37 cellular contexts compared by ENCODE assay signal in the genomic region with DNA sequence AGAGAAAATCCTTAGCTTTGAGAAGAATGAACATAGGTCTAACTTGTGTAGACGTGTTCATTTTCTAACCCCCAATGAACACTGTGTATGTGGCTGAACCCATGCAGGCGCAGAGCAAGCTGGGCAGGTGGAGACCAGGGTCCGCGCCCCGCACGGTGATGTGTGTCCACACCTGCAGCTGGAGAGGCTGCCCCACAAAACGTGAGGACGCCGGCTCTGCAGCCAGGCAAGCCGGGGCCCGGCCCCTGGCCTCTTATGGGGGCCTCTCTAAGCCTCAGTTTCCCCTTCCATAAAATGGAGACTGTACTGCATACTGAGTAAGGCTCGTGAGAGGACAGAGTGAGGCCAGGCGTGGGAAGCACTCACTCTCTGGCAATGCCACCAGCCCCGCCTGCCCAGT.
"Had no signal": no experiment of that assay in that cellular context is flagged by ENCODE, and none has a peak within 500 bp of the region (broad histone marks: within the 10 kb centered on the region; RNA-seq: fewer than 3 reads in every experiment).

No MANE protein-coding gene starts in this region.

- DNase-seq: activated CD4-positive, alpha-beta memory T cell treated with anti-CD3 and anti-CD28 coated beads, Interleukin-2, amount 10 ng/mL, durations not matched to agents 7 days and 5 days; activated CD4-positive, alpha-beta T cell treated with anti-CD3 and anti-CD28 coated beads for 1 hour; activated CD4-positive, alpha-beta T cell treated with anti-CD3 and anti-CD28 coated beads for 36 hours; activated CD4-positive, alpha-beta T cell treated with anti-CD3 and anti-CD28 coated beads for 48 hours; activated CD4-positive, alpha-beta T cell treated with anti-CD3 and anti-CD28 coated beads, Interleukin-2, amount 10 ng/mL, durations not matched to agents 7 days and 5 days; activated CD4-positive, alpha-beta T cell treated with anti-CD3 and anti-CD28 coated beads, Interleukin-2, amount 50 U/mL, for 48 hours; activated CD4-positive, CD25-positive, alpha-beta regulatory T cell; activated CD8-positive, alpha-beta memory T cell treated with anti-CD3 and anti-CD28 coated beads for 24 hours; activated CD8-positive, alpha-beta memory T cell treated with anti-CD3 and anti-CD28 coated beads, Interleukin-2, amount 10 ng/mL, durations not matched to agents 7 days and 5 days; activated CD8-positive, alpha-beta memory T cell treated with anti-CD3 and anti-CD28 coated beads, Interleukin-2, amount 50 U/mL, for 48 hours; activated CD8-positive, alpha-beta T cell treated with anti-CD3 and anti-CD28 coated beads, Interleukin-2, amount 10 ng/mL, durations not matched to agents 7 days and 5 days; activated effector memory CD4-positive, alpha-beta T cell treated with Interleukin-2 at 50 U/mL for 16 hours; activated gamma-delta T cell; activated naive CD4-positive, alpha-beta T cell treated with anti-CD3 and anti-CD28 coated beads, Interleukin-2, amount 10 ng/mL, durations not matched to agents 7 days and 5 days; activated naive CD4-positive, alpha-beta T cell treated with Interleukin-2 at 50 U/mL for 16 hours; activated naive CD8-positive, alpha-beta T cell treated with anti-CD3 and anti-CD28 coated beads, Interleukin-2, amount 10 ng/mL, durations not matched to agents 7 days and 5 days; activated naive CD8-positive, alpha-beta T cell treated with anti-CD3 and anti-CD28 coated beads, Interleukin-2, amount 50 U/mL, for 24 hours; activated T-cell treated with anti-CD3 and anti-CD28 coated beads, Interleukin-2, amount 50 U/mL, for 24 hours; activated T-cell treated with anti-CD3 and anti-CD28 coated beads, Interleukin-2, amount 50 U/mL, for 48 hours; amniotic stem cell; caudate nucleus; cerebellar nuclear complex; T-helper 1 cell; T-helper 2 cell; T-helper 9 cell had no signal

- ATAC-seq: activated CD4-positive, alpha-beta T cell treated with anti-CD3 and anti-CD28 coated beads for 36 hours; activated CD4-positive, CD25-positive, alpha-beta regulatory T cell treated with anti-CD3 and anti-CD28 coated beads, Interleukin-2, amount 50 U/mL, for 24 hours; activated CD8-positive, alpha-beta memory T cell treated with anti-CD3 and anti-CD28 coated beads, Interleukin-2, amount 10 ng/mL, durations not matched to agents 7 days and 5 days; activated CD8-positive, alpha-beta T cell treated with anti-CD3 and anti-CD28 coated beads, Interleukin-2, amount 10 ng/mL, durations not matched to agents 7 days and 5 days; activated naive CD8-positive, alpha-beta T cell treated with anti-CD3 and anti-CD28 coated beads, Interleukin-2, amount 50 U/mL, for 24 hours; WTC11 had no signal

- H3K4me3 ChIP-seq: ascending aorta, cardiac muscle cell had no signal

- H3K4me1 ChIP-seq: ascending aorta had no signal

- H3K9me3 ChIP-seq: ascending aorta had no signal

- H3K27ac ChIP-seq: ascending aorta, cardiac muscle cell, VCaP had no signal

- H3K27me3 Mint-ChIP-seq: activated CD4-positive, alpha-beta memory T cell treated with anti-CD3 and anti-CD28 coated beads, Interleukin-2, amount 10 ng/mL, durations not matched to agents 7 days and 5 days; activated CD4-positive, alpha-beta T cell treated with anti-CD3 and anti-CD28 coated beads for 36 hours; activated CD4-positive, alpha-beta T cell treated with anti-CD3 and anti-CD28 coated beads, Interleukin-2, amount 10 ng/mL, durations not matched to agents 7 days and 5 days; activated CD8-positive, alpha-beta memory T cell treated with anti-CD3 and anti-CD28 coated beads, Interleukin-2, amount 10 ng/mL, durations not matched to agents 7 days and 5 days; activated naive CD4-positive, alpha-beta T cell treated with anti-CD3 and anti-CD28 coated beads, Interleukin-2, amount 10 ng/mL, durations not matched to agents 7 days and 5 days; activated naive CD4-positive, alpha-beta T cell treated with anti-CD3 and anti-CD28 coated beads, Interleukin-2, amount 50 U/mL, for 24 hours; activated naive CD8-positive, alpha-beta T cell; activated naive CD8-positive, alpha-beta T cell treated with anti-CD3 and anti-CD28 coated beads, Interleukin-2, amount 10 ng/mL, durations not matched to agents 7 days and 5 days; activated naive CD8-positive, alpha-beta T cell treated with anti-CD3 and anti-CD28 coated beads, Interleukin-2, amount 50 U/mL, for 24 hours; activated T-cell treated with anti-CD3 and anti-CD28 coated beads, Interleukin-2, amount 50 U/mL, for 24 hours; central memory CD8-positive, alpha-beta T cell had no signal

- H3K4me3 Mint-ChIP-seq: activated CD4-positive, alpha-beta memory T cell treated with anti-CD3 and anti-CD28 coated beads, Interleukin-2, amount 10 ng/mL, durations not matched to agents 7 days and 5 days; activated CD4-positive, alpha-beta T cell treated with anti-CD3 and anti-CD28 coated beads for 36 hours; activated CD4-positive, alpha-beta T cell treated with anti-CD3 and anti-CD28 coated beads, Interleukin-2, amount 10 ng/mL, durations not matched to agents 7 days and 5 days; activated CD8-positive, alpha-beta memory T cell treated with anti-CD3 and anti-CD28 coated beads, Interleukin-2, amount 10 ng/mL, durations not matched to agents 7 days and 5 days; activated CD8-positive, alpha-beta T cell treated with anti-CD3 and anti-CD28 coated beads, Interleukin-2, amount 10 ng/mL, durations not matched to agents 7 days and 5 days; activated naive CD4-positive, alpha-beta T cell treated with anti-CD3 and anti-CD28 coated beads, Interleukin-2, amount 10 ng/mL, durations not matched to agents 7 days and 5 days; activated naive CD4-positive, alpha-beta T cell treated with anti-CD3 and anti-CD28 coated beads, Interleukin-2, amount 50 U/mL, for 24 hours; activated naive CD8-positive, alpha-beta T cell; activated naive CD8-positive, alpha-beta T cell treated with anti-CD3 and anti-CD28 coated beads, Interleukin-2, amount 10 ng/mL, durations not matched to agents 7 days and 5 days; activated naive CD8-positive, alpha-beta T cell treated with anti-CD3 and anti-CD28 coated beads, Interleukin-2, amount 50 U/mL, for 24 hours; activated T-cell treated with anti-CD3 and anti-CD28 coated beads, Interleukin-2, amount 50 U/mL, for 24 hours; brain; central memory CD8-positive, alpha-beta T cell; T-helper 1 cell treated with Interleukin-12 subunit alpha and Interleukin-12 subunit beta and Interleukin-4 antibody, amounts not matched to agents 30 μg/mL and 1 μg/mL, for 36 hours; T-helper 2 cell treated with Interferon-gamma antibody and Interleukin-4, amounts not matched to agents 5 μg/mL and 100 μg/mL, for 36 hours; WTC11 had no signal

- H3K9me3 Mint-ChIP-seq: activated CD4-positive, alpha-beta memory T cell treated with anti-CD3 and anti-CD28 coated beads, Interleukin-2, amount 10 ng/mL, durations not matched to agents 7 days and 5 days; activated CD4-positive, alpha-beta T cell treated with anti-CD3 and anti-CD28 coated beads, Interleukin-2, amount 10 ng/mL, durations not matched to agents 7 days and 5 days; activated naive CD4-positive, alpha-beta T cell treated with anti-CD3 and anti-CD28 coated beads, Interleukin-2, amount 10 ng/mL, durations not matched to agents 7 days and 5 days; activated naive CD4-positive, alpha-beta T cell treated with anti-CD3 and anti-CD28 coated beads, Interleukin-2, amount 50 U/mL, for 24 hours; activated naive CD8-positive, alpha-beta T cell treated with anti-CD3 and anti-CD28 coated beads, Interleukin-2, amount 10 ng/mL, durations not matched to agents 7 days and 5 days; activated naive CD8-positive, alpha-beta T cell treated with anti-CD3 and anti-CD28 coated beads, Interleukin-2, amount 50 U/mL, for 24 hours; activated T-cell treated with anti-CD3 and anti-CD28 coated beads, Interleukin-2, amount 50 U/mL, for 24 hours; activated T-helper 2 cell treated with anti-CD3 and anti-CD28 coated beads, Interferon-gamma antibody, Interleukin-2, Interleukin-4, amounts not matched to agents 10 μg/mL and 5 μg/mL and 100 μg/mL, durations not matched to agents 14 hours and 24 hours and 36 hours; brain; central memory CD8-positive, alpha-beta T cell; T-helper 1 cell treated with Interleukin-12 subunit alpha and Interleukin-12 subunit beta and Interleukin-4 antibody, amounts not matched to agents 30 μg/mL and 1 μg/mL, for 36 hours; T-helper 2 cell treated with Interferon-gamma antibody and Interleukin-4, amounts not matched to agents 5 μg/mL and 100 μg/mL, for 36 hours; WTC11 had no signal

- H3K4me1 Mint-ChIP-seq: activated CD4-positive, alpha-beta memory T cell treated with anti-CD3 and anti-CD28 coated beads, Interleukin-2, amount 10 ng/mL, durations not matched to agents 7 days and 5 days; activated CD4-positive, alpha-beta T cell treated with anti-CD3 and anti-CD28 coated beads for 36 hours; activated CD4-positive, alpha-beta T cell treated with anti-CD3 and anti-CD28 coated beads, Interleukin-2, amount 10 ng/mL, durations not matched to agents 7 days and 5 days; activated CD8-positive, alpha-beta memory T cell treated with anti-CD3 and anti-CD28 coated beads, Interleukin-2, amount 10 ng/mL, durations not matched to agents 7 days and 5 days; activated naive CD4-positive, alpha-beta T cell treated with anti-CD3 and anti-CD28 coated beads, Interleukin-2, amount 10 ng/mL, durations not matched to agents 7 days and 5 days; activated naive CD4-positive, alpha-beta T cell treated with anti-CD3 and anti-CD28 coated beads, Interleukin-2, amount 50 U/mL, for 24 hours; activated naive CD8-positive, alpha-beta T cell treated with anti-CD3 and anti-CD28 coated beads, Interleukin-2, amount 10 ng/mL, durations not matched to agents 7 days and 5 days; activated naive CD8-positive, alpha-beta T cell treated with anti-CD3 and anti-CD28 coated beads, Interleukin-2, amount 50 U/mL, for 24 hours; central memory CD8-positive, alpha-beta T cell had no signal

- H3K27me3 ChIP-seq: ascending aorta, cardiac muscle cell had no signal

- H3K36me3 Mint-ChIP-seq: activated CD8-positive, alpha-beta memory T cell treated with anti-CD3 and anti-CD28 coated beads, Interleukin-2, amount 10 ng/mL, durations not matched to agents 7 days and 5 days; activated naive CD4-positive, alpha-beta T cell treated with anti-CD3 and anti-CD28 coated beads, Interleukin-2, amount 10 ng/mL, durations not matched to agents 7 days and 5 days; activated naive CD8-positive, alpha-beta T cell treated with anti-CD3 and anti-CD28 coated beads, Interleukin-2, amount 10 ng/mL, durations not matched to agents 7 days and 5 days; WTC11 had no signal

- H3K27ac Mint-ChIP-seq: activated CD4-positive, alpha-beta memory T cell treated with anti-CD3 and anti-CD28 coated beads, Interleukin-2, amount 10 ng/mL, durations not matched to agents 7 days and 5 days; activated CD4-positive, alpha-beta T cell treated with anti-CD3 and anti-CD28 coated beads for 36 hours; activated CD4-positive, alpha-beta T cell treated with anti-CD3 and anti-CD28 coated beads, Interleukin-2, amount 10 ng/mL, durations not matched to agents 7 days and 5 days; activated CD8-positive, alpha-beta memory T cell treated with anti-CD3 and anti-CD28 coated beads, Interleukin-2, amount 10 ng/mL, durations not matched to agents 7 days and 5 days; activated CD8-positive, alpha-beta T cell treated with anti-CD3 and anti-CD28 coated beads, Interleukin-2, amount 10 ng/mL, durations not matched to agents 7 days and 5 days; activated naive CD4-positive, alpha-beta T cell treated with anti-CD3 and anti-CD28 coated beads, Interleukin-2, amount 10 ng/mL, durations not matched to agents 7 days and 5 days; activated naive CD4-positive, alpha-beta T cell treated with anti-CD3 and anti-CD28 coated beads, Interleukin-2, amount 50 U/mL, for 24 hours; activated naive CD8-positive, alpha-beta T cell; activated naive CD8-positive, alpha-beta T cell treated with anti-CD3 and anti-CD28 coated beads, Interleukin-2, amount 10 ng/mL, durations not matched to agents 7 days and 5 days; activated naive CD8-positive, alpha-beta T cell treated with anti-CD3 and anti-CD28 coated beads, Interleukin-2, amount 50 U/mL, for 24 hours; activated T-cell treated with anti-CD3 and anti-CD28 coated beads, Interleukin-2, amount 50 U/mL, for 24 hours; activated T-helper 2 cell treated with anti-CD3 and anti-CD28 coated beads, Interferon-gamma antibody, Interleukin-2, Interleukin-4, amounts not matched to agents 10 μg/mL and 5 μg/mL and 100 μg/mL, durations not matched to agents 14 hours and 24 hours and 36 hours; T-helper 1 cell treated with Interleukin-12 subunit alpha and Interleukin-12 subunit beta and Interleukin-4 antibody, amounts not matched to agents 30 μg/mL and 1 μg/mL, for 36 hours; T-helper 2 cell treated with Interferon-gamma antibody and Interleukin-4, amounts not matched to agents 5 μg/mL and 100 μg/mL, for 36 hours; WTC11 had no signal
